8 cellular contexts compared by ENCODE assay signal in genomic region chr3:15269091-15269989, GRCh38.
DNase-seq lines count a peak whose midpoint lies in the region; ATAC-seq and TF ChIP-seq lines count a peak whose summit lies in the region.

No MANE protein-coding gene starts in this region.

- peaks cover 10% of the 10 kb centered on the region for H3K27me3 Mint-ChIP-seq in activated CD4-positive, alpha-beta T cell treated with anti-CD3 and anti-CD28 coated beads for 36 hours
- no peaks in the 10 kb centered on the region for H3K27me3 Mint-ChIP-seq in central memory CD8-positive, alpha-beta T cell

- H3K27ac Mint-ChIP-seq in activated CD4-positive, alpha-beta T cell treated with anti-CD3 and anti-CD28 coated beads for 36 hours = peak overlapping the region; percentile 56
- H3K27ac Mint-ChIP-seq in central memory CD8-positive, alpha-beta T cell (ENCODE audit: low read depth) = peak overlapping the region; percentile 84

- TF ChIP-seq CTCF in AG10803 (conservative IDR thresholded peaks at IDR 0.05; ENCODE audit: low read length) = no peak
- TF ChIP-seq CTCF in left lung (IDR thresholded peaks at IDR 0.05) = no peak

- peaks cover 7% of the 10 kb centered on the region for H3K36me3 Mint-ChIP-seq in activated CD4-positive, alpha-beta T cell treated with anti-CD3 and anti-CD28 coated beads for 36 hours (ENCODE audit: low read depth)
- peaks cover 19% of the 10 kb centered on the region for H3K36me3 Mint-ChIP-seq in central memory CD8-positive, alpha-beta T cell (ENCODE audit: insufficient read depth)

- no peaks in the 10 kb centered on the region for H3K27me3 ChIP-seq in left lung

- ATAC-seq in GM21360 (IDR thresholded peaks at IDR 0.05; ENCODE audit: unreplicated experiment) = peak; percentile 50
- ATAC-seq in activated CD4-positive, alpha-beta T cell treated with anti-CD3 and anti-CD28 coated beads for 36 hours = peak; percentile 87
- ATAC-seq in central memory CD8-positive, alpha-beta T cell (replicated peaks; ENCODE audit: extremely low read depth, poor library complexity, severe bottlenecking) = peak; percentile 57
- ATAC-seq in left lung = peak; percentile 67

- CTCF ChIA-PET in activated CD4-positive, alpha-beta T cell treated with anti-CD3 and anti-CD28 coated beads for 36 hours (lab: Charles Lee) = interaction anchor here (0.6 to 8.7 kb wide), 24 partner anchors 10 to 287 kb away, joined by 3 to 133 read pairs (median 11); partner anchors contain the start of genes CAPN7 and SH3BP5

- DNase-seq in AG10803 (ENCODE audit: low read depth) (peak; percentile 90), left lung (peak; percentile 90 to 96), NCI-H526 (lab: John Stamatoyannopoulos, UW) (no peak)
- DNase-seq in activated CD4-positive, alpha-beta T cell treated with anti-CD3 and anti-CD28 coated beads for 36 hours = peak; percentile 95
- DNase-seq in central memory CD8-positive, alpha-beta T cell (ENCODE audit: low spot score in 2 of 2) = peak; percentile 55 to 75
- peak; percentile 91 for DNase-seq in stimulated activated CD4-positive, alpha-beta T cell treated with anti-CD3 and anti-CD28 coated beads, Interleukin-4, amount 100 ng/mL, for 24 hours

- H3K4me3 ChIP-seq in AG10803 (ENCODE audit: low read length) (no peak overlapping the region; the same call in 1 of the 2 replicates), left lung (no peak overlapping the region)

- H3K4me3 Mint-ChIP-seq in activated CD4-positive, alpha-beta T cell treated with anti-CD3 and anti-CD28 coated beads for 36 hours = peak overlapping the region; percentile 20
- H3K4me3 Mint-ChIP-seq in central memory CD8-positive, alpha-beta T cell = peak overlapping the region; percentile 71

- intact Hi-C loops in activated CD4-positive, alpha-beta T cell treated with anti-CD3 and anti-CD28 coated beads for 36 hours (cut with DNase I, micrococcal nuclease) = loop anchor here (1.0 to 10.0 kb wide), 12 partner anchors 23 to 287 kb away; partner anchors contain the start of genes CAPN7 (in 1 of the 2), EAF1 (in 1 of the 2), METTL6 (in 1 of the 2) and SH3BP5 (in 1 of the 2)
- intact Hi-C loops in left lung (cut with DNase I) = loop anchor here (5.0 to 10.0 kb wide), 3 partner anchors 63 to 115 kb away; partner anchors contain the start of gene SH3BP5 (in 1 of the 2)

- H3K9me3 Mint-ChIP-seq in activated CD4-positive, alpha-beta T cell treated with anti-CD3 and anti-CD28 coated beads for 36 hours (ENCODE audit: low read depth) = no peaks in the 10 kb centered on the region
- no peaks in the 10 kb centered on the region for H3K9me3 Mint-ChIP-seq in central memory CD8-positive, alpha-beta T cell

- peaks cover 12 to 80% of the 10 kb centered on the region in 2 donors for H3K4me1 ChIP-seq in left lung

- peaks cover 67% of the 10 kb centered on the region for H3K4me1 Mint-ChIP-seq in activated CD4-positive, alpha-beta T cell treated with anti-CD3 and anti-CD28 coated beads for 36 hours
- H3K4me1 Mint-ChIP-seq in central memory CD8-positive, alpha-beta T cell = peaks cover 78% of the 10 kb centered on the region

- H3K9me3 ChIP-seq in left lung = no peaks in the 10 kb centered on the region

- TF ChIP-seq EP300 in Ishikawa (IDR thresholded peaks at IDR 0.05; ENCODE audit: borderline replicate concordance) = peak; percentile 48; the same call in 1 of the 2 replicates

- H3K36me3 ChIP-seq in left lung = peaks cover 0 to 19% of the 10 kb centered on the region in 2 donors

- peak overlapping the region; percentile 44 to 81 for H3K27ac ChIP-seq in left lung

- peak; percentile 19; the same call in 1 of the 2 replicates for TF ChIP-seq RAD21 in Ishikawa (IDR thresholded peaks at IDR 0.05; ENCODE audit: low read depth)

- POLR2A ChIA-PET in activated CD4-positive, alpha-beta T cell treated with anti-CD3 and anti-CD28 coated beads for 36 hours (lab: Charles Lee) = interaction anchor here (1.0 to 1.7 kb wide), 2 partner anchors 63 to 92 kb away, joined by 3 to 8 read pairs; partner anchors contain the start of gene SH3BP5

TF ChIP-seq in Ishikawa, 13 proteins besides CTCF, POLR2A, EP300 and RAD21:
- TF ChIP-seq EGR1 (IDR thresholded peaks at IDR 0.05) (0 out of 2 replicates have a peak, but pooled peaks have one; percentile 32), TCF12 (IDR thresholded peaks at IDR 0.05; ENCODE audit: low read depth) (0 out of 2 replicates have a peak, but pooled peaks have one; percentile 20), YY1 (IDR thresholded peaks at IDR 0.05; ENCODE audit: low read depth) (peak; percentile 48), MAX (IDR thresholded peaks at IDR 0.05) (peak; percentile 75; the same call in 1 of the 2 replicates), USF1 (IDR thresholded peaks at IDR 0.05) (no peak), TEAD4 (IDR thresholded peaks at IDR 0.05) (no peak; the same call in 1 of the 2 replicates), NFIC (IDR thresholded peaks at IDR 0.05) (peak; percentile 19; the same call in 1 of the 2 replicates)

Comparison
In these comparisons a context has a peak if more than half of its experiments do, and no peak if none do; other contexts are left out.
1. DNase-seq: peak in AG10803 (single experiment), activated CD4-positive, alpha-beta T cell treated with anti-CD3 and anti-CD28 coated beads for 36 hours (single experiment), central memory CD8-positive, alpha-beta T cell (2 of 2), left lung (2 of 2) and stimulated activated CD4-positive, alpha-beta T cell treated with anti-CD3 and anti-CD28 coated beads, Interleukin-4, amount 100 ng/mL, for 24 hours (single experiment); none in NCI-H526 (0 of 2).
2. Peak in every context shown above with its lines, with median percentiles within 50 percentile points of each other: ATAC-seq.